ENCODE assay signal across 10 cellular contexts in the genomic region with DNA sequence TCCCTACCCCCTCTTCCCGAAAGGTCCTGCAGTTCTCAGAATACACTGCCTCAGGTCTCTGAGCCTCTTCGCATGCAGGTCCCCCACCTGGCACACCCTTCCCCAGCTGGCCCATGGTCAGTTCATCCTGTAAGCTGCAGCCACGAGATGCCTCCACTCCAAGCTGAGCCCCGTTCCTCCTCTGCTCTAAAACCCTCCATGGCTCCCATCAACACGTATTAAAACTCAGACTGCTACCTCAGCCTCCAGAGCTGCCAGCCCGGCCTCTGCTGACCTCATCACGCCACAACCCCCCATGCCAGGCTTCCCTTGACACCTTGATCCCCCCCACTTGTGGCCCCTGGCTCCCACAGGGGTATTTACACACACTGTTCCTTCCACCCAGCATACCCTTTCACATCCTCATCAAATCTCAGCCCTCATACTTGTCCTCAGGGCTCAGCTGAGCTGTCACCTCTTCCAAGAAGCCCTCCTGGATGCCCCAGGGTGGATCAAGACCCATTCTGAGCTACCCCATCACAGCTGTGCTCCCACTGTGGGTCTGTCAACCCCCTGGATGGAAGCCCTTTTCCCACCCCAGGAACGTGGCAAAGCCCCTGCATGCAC. TPM values are rescaled to one million over a fixed set of nuclear protein-coding genes. Genes with fewer than 3 reads are reported as not detected.
DNase-seq lines count a peak whose midpoint lies in the region; ATAC-seq and TF ChIP-seq lines count a peak whose summit lies in the region.
"Had no signal": no experiment of that assay in that cellular context is flagged by ENCODE, and none has a peak within 500 bp of the region (broad histone marks: within the 10 kb centered on the region; RNA-seq: fewer than 3 reads in every experiment).

No MANE protein-coding gene starts in this region.

- H3K4me1 ChIP-seq in right atrium auricular region: peaks cover 0 to 58% of the 10 kb centered on the region in 2 donors
- peaks cover 14% of the 10 kb centered on the region for H3K4me1 ChIP-seq in upper lobe of right lung

- H3K36me3 ChIP-seq in right atrium auricular region: no peaks in the 10 kb centered on the region
- H3K36me3 ChIP-seq in upper lobe of right lung: no peaks in the 10 kb centered on the region
- H3K36me3 ChIP-seq: neutrophil had no signal

- H3K27me3 ChIP-seq in right atrium auricular region: no peaks in the 10 kb centered on the region
- H3K27me3 ChIP-seq in dorsolateral prefrontal cortex: no peaks in the 10 kb centered on the region
- H3K27me3 ChIP-seq in upper lobe of right lung: peaks cover 5% of the 10 kb centered on the region

- ATAC-seq in Right ventricle myocardium inferior: no peak
- no peak for ATAC-seq in upper lobe of right lung

- H3K9me3 Mint-ChIP-seq in nephron: no peaks in the 10 kb centered on the region

- DNase-seq in right atrium auricular region (ENCODE audit: low spot score) (no peak), Right ventricle myocardium inferior (ENCODE audit: missing footprints) (no peak), dorsolateral prefrontal cortex (no peak), upper lobe of right lung (no peak), 8988T (no peak), LoVo (ENCODE audit: low spot score) (no peak), kidney tubule cell (ENCODE audit: low spot score) (no peak)

- peak overlapping the region; percentile 86 to 90 (median 89) for H3K4me3 Mint-ChIP-seq in nephron

- H3K36me3 Mint-ChIP-seq in nephron (ENCODE audit: low read depth): peaks cover 9% of the 10 kb centered on the region

- no peaks in the 10 kb centered on the region for H3K9me3 ChIP-seq in right atrium auricular region
- no peaks in the 10 kb centered on the region for H3K9me3 ChIP-seq in upper lobe of right lung
- H3K9me3 ChIP-seq: neutrophil had no signal

- TF ChIP-seq CTCF in right atrium auricular region (IDR thresholded peaks at IDR 0.05): no peak
- TF ChIP-seq CTCF in dorsolateral prefrontal cortex (IDR thresholded peaks at IDR 0.05 in 54 of 56, conservative IDR thresholded peaks at IDR 0.05 in 2 of 56; ENCODE audit: low read depth in 1 of 56, partially characterized antibody in 56 of 56): no peak
- TF ChIP-seq CTCF in nephron (IDR thresholded peaks at IDR 0.05; ENCODE audit: unreplicated experiment in 3 of 3): no peak
- no peak for TF ChIP-seq CTCF in upper lobe of right lung (IDR thresholded peaks at IDR 0.05)

- intact Hi-C loops in Right ventricle myocardium inferior (cut with DNase I) (no loop called here), dorsolateral prefrontal cortex (cut with DNase I) (loop anchor here (5.0 kb wide), 3 partner anchors 39 to 244 kb away; no protein-coding TSS in a partner anchor), upper lobe of right lung (cut with DNase I) (no loop called here)

- no peaks in the 10 kb centered on the region for H3K27me3 Mint-ChIP-seq in nephron (ENCODE audit: low read depth)

- H3K27ac ChIP-seq in right atrium auricular region (peak overlapping the region; percentile 84 to 87), dorsolateral prefrontal cortex (peak overlapping the region in 57 of 59 donors; percentile 75 to 99 (median 93)), upper lobe of right lung (peak overlapping the region; percentile 77)
- H3K27ac ChIP-seq: KMS-11, neutrophil had no signal

- peaks cover 26% of the 10 kb centered on the region for H3K4me1 Mint-ChIP-seq in nephron

- peak overlapping the region in 2 of 3 experiments; percentile 64 to 75 for H3K27ac Mint-ChIP-seq in nephron

- H3K4me3 ChIP-seq in right atrium auricular region (peak overlapping the region; percentile 75 to 87), dorsolateral prefrontal cortex (peak overlapping the region; percentile 61 to 92 (median 82)), upper lobe of right lung (peak overlapping the region; percentile 63)

RNA-seq across cellular contexts. Expression of a gene that starts 48.9 kb away (rescaled TPM):
- total RNA-seq in right atrium auricular region: 100 to 1,000 TPM; 138 to 190 TPM
- total RNA-seq in Right ventricle myocardium inferior: 61.0 TPM
- 100 to 1,000 TPM; 163 to 282 (median 231) TPM for total RNA-seq in dorsolateral prefrontal cortex
- total RNA-seq in upper lobe of right lung: 131 TPM

Comparison
In these comparisons a context has a peak if more than half of its experiments do, and no peak if none do; other contexts are left out.
1. intact Hi-C loops: an anchor here in dorsolateral prefrontal cortex (5.0 kb wide); none called in Right ventricle myocardium inferior and upper lobe of right lung.